In the genomic region with DNA sequence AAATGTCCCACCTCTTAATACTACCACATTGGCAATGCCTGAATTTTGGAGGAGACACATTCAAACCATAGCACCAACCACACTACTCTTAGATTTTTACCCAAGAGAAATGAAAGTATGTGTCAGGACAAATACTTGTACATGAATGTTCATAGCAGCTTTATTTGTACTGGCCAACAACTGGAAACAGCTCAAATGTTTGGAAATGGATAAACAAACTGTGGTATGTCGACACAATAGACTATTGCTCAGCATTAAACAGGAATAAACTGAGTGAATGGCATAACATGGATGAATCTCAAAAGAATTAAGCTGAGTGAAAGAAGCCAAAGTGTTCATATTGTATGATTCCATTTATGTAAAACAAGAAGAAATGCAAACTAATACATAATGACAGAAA, we compare ENCODE assay signal across 22 cellular contexts. TPM values are rescaled to one million over a fixed set of nuclear protein-coding genes. Genes with fewer than 3 reads are reported as not detected.
DNase-seq lines count a peak whose midpoint lies in the region; ATAC-seq and TF ChIP-seq lines count a peak whose summit lies in the region.
"Had no signal": no experiment of that assay in that cellular context is flagged by ENCODE, and none has a peak within 500 bp of the region (broad histone marks: within the 10 kb centered on the region; RNA-seq: fewer than 3 reads in every experiment).

No MANE protein-coding gene starts in this region.

- TF ChIP-seq POLR2A in breast epithelium (IDR thresholded peaks at IDR 0.05): no peak

- no peaks in the 10 kb centered on the region for H3K36me3 ChIP-seq in breast epithelium
- H3K36me3 ChIP-seq: BE2C; BLaER1 treated with 17β-estradiol and CSF1 and Interleukin-3, amounts not matched to agents 10 nM and 100 nM had no signal

- CTCF ChIA-PET in MCF 10A (lab: Yijun Ruan, JAX): interaction anchor here (2.2 kb wide), 1 partner anchor 21 kb away, joined by 19 read pairs; no protein-coding TSS in a partner anchor

- H3K27ac Mint-ChIP-seq in MCF 10A (ENCODE audit: low read depth, unreplicated experiment): no peak overlapping the region
- peak overlapping the region; percentile 43 for H3K27ac Mint-ChIP-seq in progenitor cell of endocrine pancreas
- H3K27ac Mint-ChIP-seq: CD14-positive monocyte; CD4-positive, alpha-beta T cell; CD8-positive, alpha-beta memory T cell had no signal

- no peaks in the 10 kb centered on the region for H3K36me3 Mint-ChIP-seq in MCF 10A (ENCODE audit: insufficient read depth, unreplicated experiment)
- no peaks in the 10 kb centered on the region for H3K36me3 Mint-ChIP-seq in progenitor cell of endocrine pancreas (ENCODE audit: insufficient read depth)
- H3K36me3 Mint-ChIP-seq: CD14-positive monocyte; CD8-positive, alpha-beta memory T cell had no signal

- H3K9me3 Mint-ChIP-seq in MCF 10A (ENCODE audit: unreplicated experiment): no peaks in the 10 kb centered on the region
- peaks cover 8% of the 10 kb centered on the region for H3K9me3 Mint-ChIP-seq in progenitor cell of endocrine pancreas (ENCODE audit: low read depth)
- H3K9me3 Mint-ChIP-seq: CD4-positive, alpha-beta T cell; CD8-positive, alpha-beta memory T cell had no signal

- H3K4me1 ChIP-seq in breast epithelium: no peaks in the 10 kb centered on the region
- H3K4me1 ChIP-seq: BE2C; BLaER1 treated with 17β-estradiol and CSF1 and Interleukin-3, amounts not matched to agents 10 nM and 100 nM had no signal

- no peak overlapping the region for H3K4me3 Mint-ChIP-seq in MCF 10A (ENCODE audit: unreplicated experiment)
- H3K4me3 Mint-ChIP-seq in progenitor cell of endocrine pancreas (ENCODE audit: low read depth): no peak overlapping the region
- H3K4me3 Mint-ChIP-seq: CD14-positive monocyte; CD4-positive, alpha-beta T cell; CD8-positive, alpha-beta memory T cell had no signal

- H3K27me3 Mint-ChIP-seq in MCF 10A (ENCODE audit: insufficient read depth, unreplicated experiment) (peaks cover 34% of the 10 kb centered on the region), progenitor cell of endocrine pancreas (no peaks in the 10 kb centered on the region)
- H3K27me3 Mint-ChIP-seq: CD4-positive, alpha-beta T cell had no signal

- no TSS peak for BruUV-seq in MCF 10A (replicated peaks; lab: Mats Ljungman, UMichigan)

- H3K4me1 Mint-ChIP-seq in MCF 10A (ENCODE audit: insufficient read depth, unreplicated experiment) (no peaks in the 10 kb centered on the region), progenitor cell of endocrine pancreas (ENCODE audit: low read depth) (no peaks in the 10 kb centered on the region)
- H3K4me1 Mint-ChIP-seq: CD14-positive monocyte; CD8-positive, alpha-beta memory T cell had no signal

- no peaks in the 10 kb centered on the region for H3K9me3 ChIP-seq in breast epithelium
- H3K9me3 ChIP-seq: BE2C; BLaER1 treated with 17β-estradiol and CSF1 and Interleukin-3, amounts not matched to agents 10 nM and 100 nM had no signal

- H3K27me3 ChIP-seq in breast epithelium: peaks cover 0 to 35% of the 10 kb centered on the region in 2 donors
- H3K27me3 ChIP-seq: BE2C had no signal

- TF ChIP-seq CTCF in MCF 10A (IDR thresholded peaks at IDR 0.05; ENCODE audit: unreplicated experiment) (no peak), breast epithelium (IDR thresholded peaks at IDR 0.05) (no peak), progenitor cell of endocrine pancreas (IDR thresholded peaks at IDR 0.05; ENCODE audit: unreplicated experiment) (no peak)

- POLR2A ChIA-PET in MCF 10A (lab: Yijun Ruan, JAX): interaction anchor here (1.0 kb wide), 1 partner anchor 18 kb away, joined by 3 read pairs; a partner anchor contains a TSS

- intact Hi-C loops in MCF 10A (cut with micrococcal nuclease): no loop called here
- intact Hi-C loops in breast epithelium (cut with DNase I; ENCODE audit: low total_unique reads): no loop called here

- DNase-seq in MCF 10A (ENCODE audit: unreplicated experiment) (peak; percentile 35), breast epithelium (ENCODE audit: low spot score in 2 of 2) (no peak), left lobe of liver (ENCODE audit: low spot score) (no peak), progenitor cell of endocrine pancreas (ENCODE audit: low spot score, unreplicated experiment) (no peak), COLO668 (lab: John Stamatoyannopoulos, UW; ENCODE audit: unreplicated experiment) (no peak)
- DNase-seq: ACHN; AML-193; BE2C; Calu3; CD4-positive, alpha-beta T cell; CD8-positive, alpha-beta memory T cell; COR-L47; DMS53; DMS79 treated with DMSO at 0.1 percent for 48 hours; GF-D8; GOT3; H7; HCEC 1CT had no signal

- ATAC-seq in left lobe of liver: peak; percentile 75
- no peak for ATAC-seq in GM19397 (IDR thresholded peaks at IDR 0.05; ENCODE audit: unreplicated experiment)

- H3K27ac ChIP-seq in breast epithelium: no peak overlapping the region
- H3K27ac ChIP-seq: 22Rv1; BLaER1 treated with 17β-estradiol and CSF1 and Interleukin-3, amounts not matched to agents 10 nM and 100 nM had no signal

- no peak overlapping the region for H3K4me3 ChIP-seq in breast epithelium
- H3K4me3 ChIP-seq: BLaER1 treated with 17β-estradiol and CSF1 and Interleukin-3, amounts not matched to agents 10 nM and 100 nM had no signal

RNA-seq across cellular contexts. Expression of a gene that starts 18.5 kb away (rescaled TPM):
- 1.1 and 1.3 TPM in 2 replicates for total RNA-seq in MCF 10A (2022)
- 1 to 10 TPM; 3.6 to 6.7 (median 5.0) TPM for total RNA-seq in breast epithelium
- total RNA-seq in left lobe of liver: 2.5 TPM
- total RNA-seq in progenitor cell of endocrine pancreas: 3.0 and 4.8 TPM in 2 replicates
